Comparison of ENCODE assay signal across 17 cellular contexts in genomic region chr20:33191484-33191883, GRCh38. TPM values are rescaled to one million over a fixed set of nuclear protein-coding genes. Genes with fewer than 3 reads are reported as not detected.
DNase-seq lines count a peak whose midpoint lies in the region; ATAC-seq and FAIRE-seq lines count a peak whose summit lies in the region.
"Had no signal": no experiment of that assay in that cellular context is flagged by ENCODE, and none has a peak within 500 bp of the region (broad histone marks: within the 10 kb centered on the region; RNA-seq: fewer than 3 reads in every experiment).

No MANE protein-coding gene starts in this region.

- FAIRE-seq in islet of Langerhans (lab: Jason Lieb, UNC) (peak; percentile 38), small intestine (lab: Jason Lieb, UNC) (no peak)
- FAIRE-seq: K562 had no signal

- peaks cover 0 to 4% of the 10 kb centered on the region in 2 donors for H3K4me1 ChIP-seq in small intestine (ENCODE audit: control insufficient read depth in 2 of 2, insufficient read depth in 1 of 2, low read depth in 1 of 2, low read length in 1 of 2)
- H3K4me1 ChIP-seq: Peyer's patch, SJCRH30 had no signal

- DNase-seq in DMS53 (lab: John Stamatoyannopoulos, UW) = peak; percentile 23
- DNase-seq in DMS53 treated with DMSO at 0.1 percent for 48 hours (lab: John Stamatoyannopoulos, UW; ENCODE audit: unreplicated experiment) = no peak
- DNase-seq in NCI-H69 (lab: John Stamatoyannopoulos, UW) = peak; percentile 55
- peak; percentile 1 for DNase-seq in small intestine
- DNase-seq in NCI-H1436 (lab: John Stamatoyannopoulos, UW) = no peak
- DNase-seq: DMS79 treated with DMSO at 0.1 percent for 48 hours, MM.1S, NCI-H1048, NCI-H1694, NCI-H82, Peyer's patch, SJCRH30, T-cell had no signal

- 10 to 31% (median 26%) methylated on average over 3 of the region's 3 CpGs for WGBS in small intestine, 3 donors

- no peaks in the 10 kb centered on the region for H3K9me3 ChIP-seq in small intestine (ENCODE audit: control insufficient read depth, low read depth)
- H3K9me3 ChIP-seq: Peyer's patch, SJCRH30 had no signal

- no peak overlapping the region for H3K4me3 ChIP-seq in small intestine (ENCODE audit: low read depth in 1 of 2, low read length in 2 of 2)
- H3K4me3 ChIP-seq: K562, Peyer's patch, SJCRH30 had no signal

- no peak for ATAC-seq in HG03520 (IDR thresholded peaks at IDR 0.05; ENCODE audit: unreplicated experiment)
- ATAC-seq: K562, T-cell had no signal

- H3K27ac ChIP-seq in small intestine (ENCODE audit: low read depth in 1 of 2, low read length in 1 of 2) = peak overlapping the region in 1 of 2 donors; percentile 45
- H3K27ac ChIP-seq: SJCRH30 had no signal

- H3K36me3 ChIP-seq in small intestine (ENCODE audit: control insufficient read depth in 2 of 2, insufficient read depth in 2 of 2, low read length in 2 of 2) = no peaks in the 10 kb centered on the region
- H3K36me3 ChIP-seq: Peyer's patch, SJCRH30 had no signal

- no peaks in the 10 kb centered on the region for H3K27me3 ChIP-seq in small intestine (ENCODE audit: control insufficient read depth in 2 of 2, insufficient read depth in 2 of 2, low read length in 2 of 2)
- H3K27me3 ChIP-seq: Peyer's patch had no signal

RNA-seq across cellular contexts. Expression of gene BPIFA2, which starts 23.5 kb away (rescaled TPM):
- not detected for polyA plus RNA-seq in small intestine
- polyA plus RNA-seq: CD14-positive monocyte, K562 had no signal

RNA-seq across cellular contexts. Expression of gene BPIFA3, which starts 25.7 kb away (rescaled TPM):
- not detected for polyA plus RNA-seq in small intestine
- polyA plus RNA-seq: CD14-positive monocyte, K562 had no signal

RNA-seq across cellular contexts. Expression of gene BPIFA1, which starts 44.3 kb away (rescaled TPM):
- polyA plus RNA-seq in small intestine = under 1 TPM in 1 of 3 donors, not detected in 2; 0.67 TPM
- polyA plus RNA-seq: CD14-positive monocyte, K562 had no signal

Comparison
In these comparisons a context has a peak if more than half of its experiments do, and no peak if none do; other contexts are left out.
1. DNase-seq: peak in DMS53 (single experiment), NCI-H69 (single experiment) and small intestine (single experiment); none in DMS53 treated with DMSO at 0.1 percent for 48 hours (single experiment) and NCI-H1436 (single experiment).